ENCODE assay signal across 1 cellular context in the genomic region with DNA sequence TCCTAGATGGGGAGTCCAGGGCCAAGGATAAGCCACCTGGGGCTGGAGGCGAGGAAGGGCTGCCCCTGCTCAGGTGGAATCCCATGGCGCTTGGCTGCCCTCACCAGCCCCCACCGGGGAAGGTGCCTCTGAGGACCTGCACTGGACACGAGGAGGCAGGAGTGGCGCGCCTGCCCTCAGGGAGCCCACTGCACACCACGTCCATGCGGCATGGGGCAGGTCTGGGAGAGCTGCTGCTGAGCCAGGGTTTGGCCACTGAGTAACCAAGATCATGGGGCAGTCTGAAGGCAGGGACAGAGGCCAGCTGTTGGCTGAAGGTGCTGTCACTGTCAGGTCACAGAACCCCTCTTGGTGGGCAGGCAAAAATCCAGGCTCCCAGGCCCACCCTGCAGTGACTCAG.
TF ChIP-seq lines count a peak whose summit lies in the region.

No MANE protein-coding gene starts in this region.

TF ChIP-seq in GM12878, 131 proteins besides CTCF, POLR2A, EP300 and RAD21:
- TF ChIP-seq, protein P1, sequence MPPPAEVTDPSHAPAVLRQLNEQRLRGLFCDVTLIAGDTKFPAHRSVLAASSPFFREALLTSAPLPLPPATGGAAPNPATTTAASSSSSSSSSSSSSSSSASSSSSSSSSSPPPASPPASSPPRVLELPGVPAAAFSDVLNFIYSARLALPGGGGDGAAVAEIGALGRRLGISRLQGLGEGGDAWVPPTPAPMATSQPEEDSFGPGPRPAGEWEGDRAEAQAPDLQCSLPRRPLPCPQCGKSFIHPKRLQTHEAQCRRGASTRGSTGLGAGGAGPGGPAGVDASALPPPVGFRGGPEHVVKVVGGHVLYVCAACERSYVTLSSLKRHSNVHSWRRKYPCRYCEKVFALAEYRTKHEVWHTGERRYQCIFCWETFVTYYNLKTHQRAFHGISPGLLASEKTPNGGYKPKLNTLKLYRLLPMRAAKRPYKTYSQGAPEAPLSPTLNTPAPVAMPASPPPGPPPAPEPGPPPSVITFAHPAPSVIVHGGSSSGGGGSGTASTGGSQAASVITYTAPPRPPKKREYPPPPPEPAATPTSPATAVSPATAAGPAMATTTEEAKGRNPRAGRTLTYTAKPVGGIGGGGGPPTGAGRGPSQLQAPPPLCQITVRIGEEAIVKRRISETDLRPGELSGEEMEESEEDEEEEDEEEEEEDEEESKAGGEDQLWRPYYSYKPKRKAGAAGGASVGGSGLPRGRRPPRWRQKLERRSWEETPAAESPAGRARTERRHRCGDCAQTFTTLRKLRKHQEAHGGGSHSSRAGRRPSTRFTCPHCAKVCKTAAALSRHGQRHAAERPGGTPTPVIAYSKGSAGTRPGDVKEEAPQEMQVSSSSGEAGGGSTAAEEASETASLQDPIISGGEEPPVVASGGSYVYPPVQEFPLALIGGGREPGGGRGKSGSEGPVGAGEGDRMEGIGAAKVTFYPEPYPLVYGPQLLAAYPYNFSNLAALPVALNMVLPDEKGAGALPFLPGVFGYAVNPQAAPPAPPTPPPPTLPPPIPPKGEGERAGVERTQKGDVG (CRISPR knock-in tag; IDR thresholded peaks at IDR 0.05) = no peak
- TF ChIP-seq SUPT20H (IDR thresholded peaks at IDR 0.05; ENCODE audit: borderline replicate concordance, control insufficient read depth, low read depth, low read length) = no peak
- no peak for TF ChIP-seq ATF7 (IDR thresholded peaks at IDR 0.05; ENCODE audit: low read depth)
- TF ChIP-seq NR2F1 (conservative IDR thresholded peaks at IDR 0.05) = no peak
- no peak for TF ChIP-seq KAT2A (conservative IDR thresholded peaks at IDR 0.05; ENCODE audit: control insufficient read depth, low read depth, low read length)
- TF ChIP-seq ZNF217 (IDR thresholded peaks at IDR 0.05) = no peak
- TF ChIP-seq ZBED1 (IDR thresholded peaks at IDR 0.05; ENCODE audit: borderline replicate concordance) = no peak
- no peak for TF ChIP-seq MTA3 (IDR thresholded peaks at IDR 0.05; ENCODE audit: borderline replicate concordance, low read length)
- TF ChIP-seq JUND (IDR thresholded peaks at IDR 0.05; ENCODE audit: low read depth, low read length) = no peak
- TF ChIP-seq NFYA (IDR thresholded peaks at IDR 0.05; ENCODE audit: borderline replicate concordance, low read depth, low read length) = no peak
- no peak for TF ChIP-seq MTA2 (IDR thresholded peaks at IDR 0.05; ENCODE audit: low read depth)
- TF ChIP-seq, protein P2, sequence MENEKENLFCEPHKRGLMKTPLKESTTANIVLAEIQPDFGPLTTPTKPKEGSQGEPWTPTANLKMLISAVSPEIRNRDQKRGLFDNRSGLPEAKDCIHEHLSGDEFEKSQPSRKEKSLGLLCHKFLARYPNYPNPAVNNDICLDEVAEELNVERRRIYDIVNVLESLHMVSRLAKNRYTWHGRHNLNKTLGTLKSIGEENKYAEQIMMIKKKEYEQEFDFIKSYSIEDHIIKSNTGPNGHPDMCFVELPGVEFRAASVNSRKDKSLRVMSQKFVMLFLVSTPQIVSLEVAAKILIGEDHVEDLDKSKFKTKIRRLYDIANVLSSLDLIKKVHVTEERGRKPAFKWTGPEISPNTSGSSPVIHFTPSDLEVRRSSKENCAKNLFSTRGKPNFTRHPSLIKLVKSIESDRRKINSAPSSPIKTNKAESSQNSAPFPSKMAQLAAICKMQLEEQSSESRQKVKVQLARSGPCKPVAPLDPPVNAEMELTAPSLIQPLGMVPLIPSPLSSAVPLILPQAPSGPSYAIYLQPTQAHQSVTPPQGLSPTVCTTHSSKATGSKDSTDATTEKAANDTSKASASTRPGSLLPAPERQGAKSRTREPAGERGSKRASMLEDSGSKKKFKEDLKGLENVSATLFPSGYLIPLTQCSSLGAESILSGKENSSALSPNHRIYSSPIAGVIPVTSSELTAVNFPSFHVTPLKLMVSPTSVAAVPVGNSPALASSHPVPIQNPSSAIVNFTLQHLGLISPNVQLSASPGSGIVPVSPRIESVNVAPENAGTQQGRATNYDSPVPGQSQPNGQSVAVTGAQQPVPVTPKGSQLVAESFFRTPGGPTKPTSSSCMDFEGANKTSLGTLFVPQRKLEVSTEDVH (IDR thresholded peaks at IDR 0.05; ENCODE audit: low read depth, partially characterized antibody) = no peak
- TF ChIP-seq TBL1XR1 (IDR thresholded peaks at IDR 0.05; ENCODE audit: low read depth, low read length) = no peak
